Comparison of ENCODE assay signal across 30 cellular contexts in genomic region chr1:246742396-246742795, GRCh38.
"Had no signal": no experiment of that assay in that cellular context is flagged by ENCODE, and none has a peak within 500 bp of the region (broad histone marks: within the 10 kb centered on the region; RNA-seq: fewer than 3 reads in every experiment).

No MANE protein-coding gene starts in this region.

- H3K79me2 ChIP-seq: parathyroid adenoma had no signal

- H3K4me3 ChIP-seq: colonic mucosa, esophagus squamous epithelium, lung, mucosa of descending colon, prostate gland, sigmoid colon, testis, tibial artery, upper lobe of left lung had no signal

- H2AFZ ChIP-seq: parathyroid adenoma had no signal

- H3K9me3 ChIP-seq: colonic mucosa, esophagus squamous epithelium, mucosa of descending colon, neutrophil, prostate gland, sigmoid colon, testis, tibial artery, upper lobe of left lung had no signal

- H3K27me3 Mint-ChIP-seq: dendritic cell treated with granulocyte-macrophage colony-stimulating factor and Interleukin-4, amounts not matched to agents 40 ng/mL and 50 ng/mL, for 4 days; memory B cell; naive B cell; natural killer cell treated with Interleukin-12 subunit alpha and Interleukin-12 subunit beta and Interleukin-15 and Interleukin-18, amount 100 ng/mL, for 72 hours; stimulated activated memory B cell treated with anti-CD40 and anti-IgM and Interleukin-4, amounts not matched to agents 10 μg/mL and 1 μg/mL and 100 μg/mL, for 72 hours had no signal

- DNase-seq: colonic mucosa; effector memory CD4-positive, alpha-beta T cell; erythroblast; esophagus squamous epithelium; foreskin melanocyte; hypothalamus; immature natural killer cell; islet precursor cell; mucosa of descending colon; naive B cell; sigmoid colon; stimulated activated CD4-positive, alpha-beta T cell treated with anti-CD3 and anti-CD28 coated beads, Interleukin-2, amount 100 ng/mL, for 24 hours; stimulated activated CD4-positive, alpha-beta T cell treated with anti-CD3 and anti-CD28 coated beads, Interleukin-4, amount 100 ng/mL, for 24 hours; stimulated activated naive CD8-positive, alpha-beta T cell treated with anti-CD3 and anti-CD28 coated beads, Interleukin-15, Interleukin-2, amounts not matched to agents 100 U/mL and 50 U/mL, for 24 hours; substantia nigra; testis; tibial artery; upper lobe of left lung had no signal

- ATAC-seq: left lobe of liver; mucosa of descending colon; natural killer cell treated with Interleukin-12 subunit alpha and Interleukin-12 subunit beta and Interleukin-15 and Interleukin-18, amount 100 ng/mL, for 72 hours; right cardiac atrium; stimulated activated memory B cell treated with anti-CD40 and anti-IgM and Interleukin-4, amounts not matched to agents 10 μg/mL and 1 μg/mL and 100 μg/mL, for 72 hours; stimulated activated naive CD8-positive, alpha-beta T cell treated with anti-CD3 and anti-CD28 coated beads, Interleukin-15, Interleukin-2, amounts not matched to agents 100 U/mL and 50 U/mL, for 24 hours had no signal

- H3K27ac ChIP-seq: colonic mucosa, esophagus squamous epithelium, neutrophil, parathyroid adenoma, prostate gland, sigmoid colon, testis, tibial artery, upper lobe of left lung had no signal

- H3K36me3 ChIP-seq: colonic mucosa, prostate gland had no signal

- H3K27me3 ChIP-seq: colonic mucosa, esophagus squamous epithelium, neutrophil, sigmoid colon, testis, tibial artery, upper lobe of left lung had no signal

- H3K4me1 ChIP-seq: colonic mucosa, esophagus squamous epithelium, parathyroid adenoma, prostate gland, sigmoid colon, testis, tibial artery, upper lobe of left lung had no signal

- H3K9ac ChIP-seq: parathyroid adenoma had no signal

- H3K4me1 Mint-ChIP-seq: immature natural killer cell; memory B cell; mesothelial cell of epicardium; naive B cell; stimulated activated memory B cell treated with anti-CD40 and anti-IgM and Interleukin-4, amounts not matched to agents 10 μg/mL and 1 μg/mL and 100 μg/mL, for 72 hours had no signal

- H3K27ac Mint-ChIP-seq: dendritic cell treated with granulocyte-macrophage colony-stimulating factor and Interleukin-4, amounts not matched to agents 40 ng/mL and 50 ng/mL, for 4 days; immature natural killer cell; memory B cell; mesothelial cell of epicardium; natural killer cell treated with Interleukin-12 subunit alpha and Interleukin-12 subunit beta and Interleukin-15 and Interleukin-18, amount 100 ng/mL, for 72 hours; stimulated activated memory B cell treated with anti-CD40 and anti-IgM and Interleukin-4, amounts not matched to agents 10 μg/mL and 1 μg/mL and 100 μg/mL, for 72 hours had no signal

- H3K9me3 Mint-ChIP-seq: dendritic cell treated with granulocyte-macrophage colony-stimulating factor and Interleukin-4, amounts not matched to agents 40 ng/mL and 50 ng/mL, for 4 days; mesothelial cell of epicardium; natural killer cell treated with Interleukin-12 subunit alpha and Interleukin-12 subunit beta and Interleukin-15 and Interleukin-18, amount 100 ng/mL, for 72 hours; neural crest cell had no signal

- H3K4me3 Mint-ChIP-seq: dendritic cell treated with granulocyte-macrophage colony-stimulating factor and Interleukin-4, amounts not matched to agents 40 ng/mL and 50 ng/mL, for 4 days; immature natural killer cell; memory B cell; mesothelial cell of epicardium; naive B cell; natural killer cell treated with Interleukin-12 subunit alpha and Interleukin-12 subunit beta and Interleukin-15 and Interleukin-18, amount 100 ng/mL, for 72 hours; neural crest cell; stimulated activated memory B cell treated with anti-CD40 and anti-IgM and Interleukin-4, amounts not matched to agents 10 μg/mL and 1 μg/mL and 100 μg/mL, for 72 hours had no signal
